Comparison of ENCODE assay signal across 1 cellular context in the genomic region with DNA sequence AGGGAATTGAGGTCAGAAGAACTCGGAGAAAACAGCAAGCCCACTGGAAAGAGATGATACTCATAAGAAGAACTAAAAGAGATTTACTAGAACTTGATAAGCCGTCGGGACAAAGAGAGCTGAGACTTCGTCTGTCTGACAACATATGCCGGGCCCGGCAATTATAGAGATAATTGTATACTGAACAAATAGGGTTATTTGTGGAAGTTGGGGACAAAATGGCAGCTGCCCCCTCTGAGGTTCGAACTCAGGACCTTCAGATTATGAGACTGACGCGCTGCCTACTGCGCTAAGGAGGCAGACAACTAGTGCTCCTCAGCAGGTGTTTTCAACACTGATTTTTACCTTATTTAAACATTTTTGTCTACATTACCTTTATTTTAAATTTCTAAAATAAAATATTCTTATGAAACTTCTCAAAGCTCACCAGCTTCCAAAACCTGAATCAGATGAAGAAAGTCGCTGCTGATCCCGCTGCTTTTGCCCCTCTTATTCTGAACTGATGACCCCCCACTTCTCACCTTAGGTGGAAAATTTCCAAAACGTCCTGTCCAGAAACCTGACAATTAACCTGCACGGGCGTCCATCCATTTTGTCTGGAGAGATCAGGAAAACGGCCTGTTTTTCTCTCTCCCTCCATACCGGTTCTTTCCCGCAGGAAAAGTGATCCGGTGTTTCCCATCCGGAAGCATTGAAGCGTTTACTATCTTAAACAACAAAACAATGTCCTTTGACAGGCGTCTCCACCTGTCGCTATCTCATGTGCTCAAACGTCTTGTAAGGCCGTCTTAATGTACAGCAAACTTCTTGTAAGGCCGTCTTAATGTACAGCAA.
A peak's percentile ranks its signal among the peaks of the same experiment; 100 is the strongest.
TF ChIP-seq lines count a peak whose summit lies in the region.

No MANE protein-coding gene starts in this region.

TF ChIP-seq in SK-N-SH, 30 proteins besides CTCF, POLR2A, EP300 and RAD21 (continued from another document):
- TF ChIP-seq REST (IDR thresholded peaks at IDR 0.05; ENCODE audit: low read depth, low read length), result peak; percentile 30; the same call in 1 of the 2 replicates
- peak; percentile 51 for TF ChIP-seq FOSL2 (IDR thresholded peaks at IDR 0.05; ENCODE audit: borderline replicate concordance, low read depth)
- TF ChIP-seq GATA2 (CRISPR knock-in tag; IDR thresholded peaks at IDR 0.05), result no peak
- no peak for TF ChIP-seq POLR2AphosphoS5 (IDR thresholded peaks at IDR 0.05; ENCODE audit: low read depth, low read length)
- TF ChIP-seq TCF12 (IDR thresholded peaks at IDR 0.05), result no peak
- TF ChIP-seq RCOR1 (IDR thresholded peaks at IDR 0.05; ENCODE audit: low read length), result peak; percentile 77
- no peak for TF ChIP-seq CHD2 (IDR thresholded peaks at IDR 0.05; ENCODE audit: low read length, partially characterized antibody)
- TF ChIP-seq MAX (IDR thresholded peaks at IDR 0.05; ENCODE audit: low read depth), result no peak; the same call in 1 of the 2 replicates
- no peak for TF ChIP-seq PBX3 (IDR thresholded peaks at IDR 0.05)
- TF ChIP-seq, protein P1, sequence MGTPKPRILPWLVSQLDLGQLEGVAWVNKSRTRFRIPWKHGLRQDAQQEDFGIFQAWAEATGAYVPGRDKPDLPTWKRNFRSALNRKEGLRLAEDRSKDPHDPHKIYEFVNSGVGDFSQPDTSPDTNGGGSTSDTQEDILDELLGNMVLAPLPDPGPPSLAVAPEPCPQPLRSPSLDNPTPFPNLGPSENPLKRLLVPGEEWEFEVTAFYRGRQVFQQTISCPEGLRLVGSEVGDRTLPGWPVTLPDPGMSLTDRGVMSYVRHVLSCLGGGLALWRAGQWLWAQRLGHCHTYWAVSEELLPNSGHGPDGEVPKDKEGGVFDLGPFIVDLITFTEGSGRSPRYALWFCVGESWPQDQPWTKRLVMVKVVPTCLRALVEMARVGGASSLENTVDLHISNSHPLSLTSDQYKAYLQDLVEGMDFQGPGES (IDR thresholded peaks at IDR 0.05; ENCODE audit: low read depth, low read length), result no peak
- TF ChIP-seq NRF1 (IDR thresholded peaks at IDR 0.05; ENCODE audit: low read depth, low read length), result no peak
- TF ChIP-seq JUND (IDR thresholded peaks at IDR 0.05), result no peak
- no peak for TF ChIP-seq SIN3A (IDR thresholded peaks at IDR 0.05; ENCODE audit: borderline replicate concordance, low read depth, low read length)
- TF ChIP-seq TEAD4 (IDR thresholded peaks at IDR 0.05; ENCODE audit: borderline replicate concordance, insufficient read depth), result peak; percentile 81; the same call in 1 of the 2 replicates
- peak; percentile 25; the same call in 1 of the 2 replicates for TF ChIP-seq RXRA (IDR thresholded peaks at IDR 0.05; ENCODE audit: borderline replicate concordance, low read depth)
- TF ChIP-seq USF2 (IDR thresholded peaks at IDR 0.05; ENCODE audit: borderline replicate concordance, low read depth, low read length), result no peak
- TF ChIP-seq, protein P2, sequence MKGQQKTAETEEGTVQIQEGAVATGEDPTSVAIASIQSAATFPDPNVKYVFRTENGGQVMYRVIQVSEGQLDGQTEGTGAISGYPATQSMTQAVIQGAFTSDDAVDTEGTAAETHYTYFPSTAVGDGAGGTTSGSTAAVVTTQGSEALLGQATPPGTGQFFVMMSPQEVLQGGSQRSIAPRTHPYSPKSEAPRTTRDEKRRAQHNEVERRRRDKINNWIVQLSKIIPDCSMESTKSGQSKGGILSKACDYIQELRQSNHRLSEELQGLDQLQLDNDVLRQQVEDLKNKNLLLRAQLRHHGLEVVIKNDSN (IDR thresholded peaks at IDR 0.05; ENCODE audit: borderline replicate concordance, low read depth), result no peak
- no peak for TF ChIP-seq FOXM1 (IDR thresholded peaks at IDR 0.05; ENCODE audit: low read depth)
- TF ChIP-seq EZH2phosphoT487 (IDR thresholded peaks at IDR 0.05; ENCODE audit: borderline replicate concordance, low read depth), result no peak
- no peak for TF ChIP-seq ELF1 (IDR thresholded peaks at IDR 0.05)
